Comparison of ENCODE assay signal across 28 cellular contexts in genomic region chr17:19457046-19457445, GRCh38. TPM values are rescaled to one million over a fixed set of nuclear protein-coding genes. Genes with fewer than 3 reads are reported as not detected.
DNase-seq lines count a peak whose midpoint lies in the region; ATAC-seq and TF ChIP-seq lines count a peak whose summit lies in the region.
"Had no signal": no experiment of that assay in that cellular context is flagged by ENCODE, and none has a peak within 500 bp of the region (broad histone marks: within the 10 kb centered on the region; RNA-seq: fewer than 3 reads in every experiment).

No MANE protein-coding gene starts in this region.

- no peak overlapping the region for H3K4me3 ChIP-seq in WERI-Rb-1 (ENCODE audit: low read depth, low read length)
- no peak overlapping the region for H3K4me3 ChIP-seq in neural progenitor cell
- H3K4me3 ChIP-seq: BLaER1 had no signal

- H3K4me1 ChIP-seq in neural progenitor cell = peaks cover 57% of the 10 kb centered on the region
- H3K4me1 ChIP-seq: Caco-2 had no signal

- H3K4me3 Mint-ChIP-seq in glutamatergic neuron (ENCODE audit: unreplicated experiment) (no peak overlapping the region), neural progenitor cell (peak overlapping the region; percentile 24)
- no peak overlapping the region for H3K4me3 Mint-ChIP-seq in activated CD4-positive, alpha-beta T cell treated with anti-CD3 and anti-CD28 coated beads, Interleukin-2, amount 10 ng/mL, durations not matched to agents 7 days and 5 days
- no peak overlapping the region for H3K4me3 Mint-ChIP-seq in activated naive CD8-positive, alpha-beta T cell treated with anti-CD3 and anti-CD28 coated beads for 36 hours
- H3K4me3 Mint-ChIP-seq: HFFc6 had no signal

- no peaks in the 10 kb centered on the region for H4K20me1 ChIP-seq in neural progenitor cell (ENCODE audit: low read depth)
- H4K20me1 ChIP-seq: BLaER1 had no signal

- TF ChIP-seq CTCF in WERI-Rb-1 (IDR thresholded peaks at IDR 0.05; ENCODE audit: low read depth, low read length) (no peak), glutamatergic neuron (IDR thresholded peaks at IDR 0.05; ENCODE audit: partially characterized antibody, unreplicated experiment) (no peak), neural progenitor cell (IDR thresholded peaks at IDR 0.05) (no peak)

- peaks cover 60% of the 10 kb centered on the region for H3F3A ChIP-seq in neural progenitor cell (ENCODE audit: low read depth)

- H3K27ac Mint-ChIP-seq in glutamatergic neuron (ENCODE audit: unreplicated experiment) (peak overlapping the region; percentile 2), neural progenitor cell (peak overlapping the region; percentile 6)
- H3K27ac Mint-ChIP-seq in activated CD4-positive, alpha-beta T cell treated with anti-CD3 and anti-CD28 coated beads, Interleukin-2, amount 10 ng/mL, durations not matched to agents 7 days and 5 days = no peak overlapping the region
- H3K27ac Mint-ChIP-seq in activated naive CD8-positive, alpha-beta T cell treated with anti-CD3 and anti-CD28 coated beads for 36 hours = no peak overlapping the region
- H3K27ac Mint-ChIP-seq: HFFc6 had no signal

- no peaks in the 10 kb centered on the region for H3K27me3 ChIP-seq in WERI-Rb-1 (ENCODE audit: insufficient read depth, low read depth, severe bottlenecking)
- no peaks in the 10 kb centered on the region for H3K27me3 ChIP-seq in neural progenitor cell
- H3K27me3 ChIP-seq: BLaER1 had no signal

- H3K36me3 ChIP-seq in WERI-Rb-1 (no peaks in the 10 kb centered on the region), neural progenitor cell (no peaks in the 10 kb centered on the region)
- H3K36me3 ChIP-seq: BLaER1 had no signal

- no peaks in the 10 kb centered on the region for H3K79me2 ChIP-seq in neural progenitor cell (ENCODE audit: low read depth)

- H3K9me3 ChIP-seq in WERI-Rb-1 (ENCODE audit: severe bottlenecking) = no peaks in the 10 kb centered on the region
- no peaks in the 10 kb centered on the region for H3K9me3 ChIP-seq in neural progenitor cell (ENCODE audit: low read depth)
- H3K9me3 ChIP-seq: BLaER1, Caco-2 had no signal

- H3K4me1 Mint-ChIP-seq in glutamatergic neuron (ENCODE audit: low read depth, unreplicated experiment) (peaks cover 22% of the 10 kb centered on the region), neural progenitor cell (peaks cover 51% of the 10 kb centered on the region)
- H3K4me1 Mint-ChIP-seq in activated CD4-positive, alpha-beta T cell treated with anti-CD3 and anti-CD28 coated beads, Interleukin-2, amount 10 ng/mL, durations not matched to agents 7 days and 5 days = peaks cover 4% of the 10 kb centered on the region
- H3K4me1 Mint-ChIP-seq in activated naive CD8-positive, alpha-beta T cell treated with anti-CD3 and anti-CD28 coated beads for 36 hours = peaks cover 17% of the 10 kb centered on the region

- H3K36me3 Mint-ChIP-seq in glutamatergic neuron (ENCODE audit: unreplicated experiment) = no peaks in the 10 kb centered on the region
- no peaks in the 10 kb centered on the region for H3K36me3 Mint-ChIP-seq in neural progenitor cell
- H3K36me3 Mint-ChIP-seq in activated CD4-positive, alpha-beta T cell treated with anti-CD3 and anti-CD28 coated beads, Interleukin-2, amount 10 ng/mL, durations not matched to agents 7 days and 5 days (ENCODE audit: low read depth) = no peaks in the 10 kb centered on the region
- no peaks in the 10 kb centered on the region for H3K36me3 Mint-ChIP-seq in activated naive CD8-positive, alpha-beta T cell treated with anti-CD3 and anti-CD28 coated beads for 36 hours
- H3K36me3 Mint-ChIP-seq: CD4-positive, alpha-beta memory T cell had no signal

- POLR2A ChIA-PET in activated CD4-positive, alpha-beta T cell treated with anti-CD3 and anti-CD28 coated beads, Interleukin-2, amount 10 ng/mL, durations not matched to agents 7 days and 5 days (lab: Charles Lee) = no interaction called here

- no peaks in the 10 kb centered on the region for H3K9me3 Mint-ChIP-seq in glutamatergic neuron (ENCODE audit: unreplicated experiment)
- no peaks in the 10 kb centered on the region for H3K9me3 Mint-ChIP-seq in neural progenitor cell
- H3K9me3 Mint-ChIP-seq in activated CD4-positive, alpha-beta T cell treated with anti-CD3 and anti-CD28 coated beads, Interleukin-2, amount 10 ng/mL, durations not matched to agents 7 days and 5 days = no peaks in the 10 kb centered on the region
- no peaks in the 10 kb centered on the region for H3K9me3 Mint-ChIP-seq in activated naive CD8-positive, alpha-beta T cell treated with anti-CD3 and anti-CD28 coated beads for 36 hours
- H3K9me3 Mint-ChIP-seq: CD4-positive, alpha-beta memory T cell; HFFc6 had no signal

- no peak for ATAC-seq in HG03159 (IDR thresholded peaks at IDR 0.05; ENCODE audit: unreplicated experiment)

- peak; percentile 41 for DNase-seq in activated CD8-positive, alpha-beta memory T cell treated with anti-CD3 and anti-CD28 coated beads for 24 hours
- DNase-seq in activated CD8-positive, alpha-beta memory T cell treated with anti-CD3 and anti-CD28 coated beads, Interleukin-2, amount 50 U/mL, for 4 hours = no peak
- DNase-seq in WERI-Rb-1 (no peak), glutamatergic neuron (no peak), neural progenitor cell (ENCODE audit: low spot score) (no peak)
- no peak for DNase-seq in activated CD4-positive, alpha-beta T cell treated with anti-CD3 and anti-CD28 coated beads, Interleukin-2, amount 10 ng/mL, durations not matched to agents 7 days and 5 days
- DNase-seq in activated naive CD8-positive, alpha-beta T cell treated with anti-CD3 and anti-CD28 coated beads for 36 hours = no peak
- DNase-seq: ACHN; Caco-2; CD4-positive, alpha-beta memory T cell; DMS 273 treated with DMSO at 0.1 percent for 48 hours; DND-41; HFFc6; MV-4-11; NCI-H1105 treated with DMSO at 0.1 percent for 48 hours; NCI-H2029 treated with DMSO at 0.1 percent for 48 hours; NCI-H226; NCI-H510A treated with DMSO at 0.1 percent for 48 hours; NCI-H774; NK-92 treated with Interleukin-12 subunit alpha and Interleukin-12 subunit beta, amount 100 ng/mL, for 24 hours; SHP77 treated with DMSO at 0.1 percent for 48 hours had no signal

- peak overlapping the region; percentile 42 for H3K4me2 ChIP-seq in neural progenitor cell
- H3K4me2 ChIP-seq: BLaER1, KMS-11 had no signal

- H2AFZ ChIP-seq in neural progenitor cell (replicated peaks) = peak overlapping the region; percentile 17

- H3K27ac ChIP-seq in WERI-Rb-1 = peak overlapping the region; percentile 91
- H3K27ac ChIP-seq in neural progenitor cell = no peak overlapping the region
- H3K27ac ChIP-seq: 22Rv1, BLaER1, KMS-11, RWPE1, SK-N-MC had no signal

- H3K27me3 Mint-ChIP-seq in glutamatergic neuron (ENCODE audit: unreplicated experiment) (peaks cover 7% of the 10 kb centered on the region), neural progenitor cell (ENCODE audit: insufficient read depth, low read depth) (peaks cover 14% of the 10 kb centered on the region)
- H3K27me3 Mint-ChIP-seq in activated CD4-positive, alpha-beta T cell treated with anti-CD3 and anti-CD28 coated beads, Interleukin-2, amount 10 ng/mL, durations not matched to agents 7 days and 5 days = peaks cover 14% of the 10 kb centered on the region
- H3K27me3 Mint-ChIP-seq in activated naive CD8-positive, alpha-beta T cell treated with anti-CD3 and anti-CD28 coated beads for 36 hours = no peaks in the 10 kb centered on the region

- CTCF ChIA-PET in activated CD4-positive, alpha-beta T cell treated with anti-CD3 and anti-CD28 coated beads, Interleukin-2, amount 10 ng/mL, durations not matched to agents 7 days and 5 days (lab: Charles Lee) = interaction anchor here (0.6 kb wide), 1 partner anchor 1378 kb away, joined by 5 read pairs; no protein-coding TSS in a partner anchor

- H3K9ac ChIP-seq in neural progenitor cell = no peak overlapping the region
- H3K9ac ChIP-seq: BLaER1, KMS-11 had no signal

RNA-seq across cellular contexts. Expression of gene RNF112, which starts 46.0 kb away (rescaled TPM):
- total RNA-seq in glutamatergic neuron (ENCODE audit: unreplicated experiment) (8.6 TPM), neural progenitor cell (ENCODE audit: low replicate concordance) (0.86 and 1.8 TPM in 2 replicates)
- total RNA-seq in activated CD4-positive, alpha-beta T cell treated with anti-CD3 and anti-CD28 coated beads, Interleukin-2, amount 10 ng/mL, durations not matched to agents 7 days and 5 days = under 1 TPM; 0.58 to 0.67 TPM
- under 1 TPM in 1 of 2 experiments, not detected in 1; 0.10 TPM for total RNA-seq in activated naive CD8-positive, alpha-beta T cell treated with anti-CD3 and anti-CD28 coated beads for 36 hours
- total RNA-seq: Caco-2, G401 had no signal

Comparison
In these comparisons a context has a peak if more than half of its experiments do, and no peak if none do; other contexts are left out.
1. H3K27ac Mint-ChIP-seq: peak in glutamatergic neuron (single experiment) and neural progenitor cell (single experiment); none in activated CD4-positive, alpha-beta T cell treated with anti-CD3 and anti-CD28 coated beads, Interleukin-2, amount 10 ng/mL, durations not matched to agents 7 days and 5 days (single experiment) and activated naive CD8-positive, alpha-beta T cell treated with anti-CD3 and anti-CD28 coated beads for 36 hours (single experiment).